ENCODE assay signal across 1 cellular context in genomic region chr15:38024293-38025091, GRCh38.
TF ChIP-seq lines count a peak whose summit lies in the region.

No MANE protein-coding gene starts in this region.

TF ChIP-seq in HepG2, 621 proteins besides CTCF, POLR2A, EP300 and RAD21:
- no peak for TF ChIP-seq ZBED4 (CRISPR knock-in tag; IDR thresholded peaks at IDR 0.05; ENCODE audit: borderline replicate concordance)
- TF ChIP-seq FOXO1 (CRISPR knock-in tag; IDR thresholded peaks at IDR 0.05) = no peak
- TF ChIP-seq MEF2D (CRISPR knock-in tag; IDR thresholded peaks at IDR 0.05) = no peak
- TF ChIP-seq ZNF660 (CRISPR knock-in tag; IDR thresholded peaks at IDR 0.05; ENCODE audit: borderline replicate concordance, low read depth) = no peak
- TF ChIP-seq ERF (CRISPR knock-in tag; IDR thresholded peaks at IDR 0.05) = no peak
- no peak for TF ChIP-seq ZNF614 (CRISPR knock-in tag; IDR thresholded peaks at IDR 0.05; ENCODE audit: borderline replicate concordance)
- no peak for TF ChIP-seq ZNF326 (CRISPR knock-in tag; IDR thresholded peaks at IDR 0.05; ENCODE audit: borderline replicate concordance)
- TF ChIP-seq HHEX (CRISPR knock-in tag; IDR thresholded peaks at IDR 0.05) = no peak
- TF ChIP-seq PATZ1 (CRISPR knock-in tag; IDR thresholded peaks at IDR 0.05) = no peak
- no peak for TF ChIP-seq NCOR1 (IDR thresholded peaks at IDR 0.05; ENCODE audit: borderline replicate concordance, low read length)
- no peak for TF ChIP-seq ZNF563 (CRISPR knock-in tag; IDR thresholded peaks at IDR 0.05)
- TF ChIP-seq KLF9 (CRISPR knock-in tag; IDR thresholded peaks at IDR 0.05; ENCODE audit: low read depth) = no peak
- no peak for TF ChIP-seq CEBPG (CRISPR knock-in tag; IDR thresholded peaks at IDR 0.05)
- TF ChIP-seq TP53 (CRISPR knock-in tag; conservative IDR thresholded peaks at IDR 0.05) = no peak
